ENCODE assay signal across 17 cellular contexts in genomic region chr7:5624386-5625365, GRCh38.
"Had no signal": no experiment of that assay in that cellular context is flagged by ENCODE, and none has a peak within 500 bp of the region (broad histone marks: within the 10 kb centered on the region; RNA-seq: fewer than 3 reads in every experiment).

No MANE protein-coding gene starts in this region.

- H3K27ac Mint-ChIP-seq: activated B cell treated with CpG ODN at 0.5 μM for 24 hours had no signal

- H3K27me3 Mint-ChIP-seq: activated B cell treated with CpG ODN at 0.5 μM for 24 hours; naive thymus-derived CD4-positive, alpha-beta T cell had no signal

- H3K4me3 Mint-ChIP-seq: activated B cell treated with CpG ODN at 0.5 μM for 24 hours; activated T-helper 1 cell treated with anti-CD3 and anti-CD28 coated beads, Interleukin-12 subunit alpha, Interleukin-12 subunit beta, Interleukin-2, Interleukin-4 antibody, amounts not matched to agents 30 ng/mL and 10 ng/mL and 1 ng/mL, durations not matched to agents 14 hours and 24 hours and 36 hours; naive thymus-derived CD4-positive, alpha-beta T cell; T-helper 2 cell treated with Interferon-gamma antibody and Interleukin-4, amounts not matched to agents 5 μg/mL and 100 μg/mL, for 36 hours had no signal

- H3K9me3 Mint-ChIP-seq: activated B cell treated with CpG ODN at 0.5 μM for 24 hours; activated T-helper 1 cell treated with anti-CD3 and anti-CD28 coated beads, Interleukin-12 subunit alpha, Interleukin-12 subunit beta, Interleukin-2, Interleukin-4 antibody, amounts not matched to agents 30 ng/mL and 10 ng/mL and 1 ng/mL, durations not matched to agents 14 hours and 24 hours and 36 hours; T-helper 2 cell treated with Interferon-gamma antibody and Interleukin-4, amounts not matched to agents 5 μg/mL and 100 μg/mL, for 36 hours had no signal

- ATAC-seq: foreskin keratinocyte; heart left ventricle; naive thymus-derived CD4-positive, alpha-beta T cell; right lobe of liver had no signal

- H3K4me1 ChIP-seq: right lobe of liver had no signal

- H3K9me3 ChIP-seq: heart left ventricle, right lobe of liver, thyroid gland, uterus had no signal

- DNase-seq: activated B cell treated with CpG ODN at 0.5 μM for 24 hours; activated CD4-positive, alpha-beta T cell treated with anti-CD3 and anti-CD28 coated beads for 48 hours; activated CD8-positive, alpha-beta memory T cell treated with anti-CD3 and anti-CD28 coated beads, Interleukin-2, amount 50 U/mL, for 48 hours; anterior cingulate cortex; cerebellar nuclear complex; effector CD8-positive, alpha-beta T cell; foreskin keratinocyte; naive thymus-derived CD4-positive, alpha-beta T cell; occipital lobe; stimulated activated CD4-positive, alpha-beta T cell treated with anti-CD3 and anti-CD28 coated beads, Interleukin-2, amount 100 ng/mL, for 24 hours; SW 1271; thyroid gland; uterus had no signal

- H3K4me3 ChIP-seq: heart left ventricle, right lobe of liver, thyroid gland, uterus had no signal

- H3K27me3 ChIP-seq: foreskin keratinocyte, heart left ventricle, right lobe of liver, thyroid gland, uterus had no signal

- H3K27ac ChIP-seq: heart left ventricle, right lobe of liver had no signal

- H3K36me3 ChIP-seq: uterus had no signal
